20 cellular contexts compared by ENCODE assay signal in the genomic region with DNA sequence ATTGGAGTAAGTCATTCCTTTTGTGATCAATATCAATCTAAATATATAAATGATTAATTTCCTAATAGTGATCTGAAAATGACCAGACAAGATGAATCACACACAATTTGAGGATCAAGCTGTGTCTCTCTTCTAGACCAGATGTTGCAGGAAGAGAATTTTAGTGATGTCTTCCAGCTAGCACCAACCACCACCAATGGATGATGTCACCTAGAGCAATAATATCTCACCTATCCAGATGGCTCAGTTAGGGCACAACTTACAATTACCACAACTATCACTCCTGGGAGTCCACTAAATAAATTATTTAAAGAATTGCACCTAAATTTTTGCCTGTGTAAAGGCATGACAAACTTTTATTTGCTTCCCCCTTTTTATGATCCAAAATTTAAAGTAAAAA. TPM values are rescaled to one million over a fixed set of nuclear protein-coding genes. Genes with fewer than 3 reads are reported as not detected.
DNase-seq lines count a peak whose midpoint lies in the region; ATAC-seq and TF ChIP-seq lines count a peak whose summit lies in the region.
"Had no signal": no experiment of that assay in that cellular context is flagged by ENCODE, and none has a peak within 500 bp of the region (broad histone marks: within the 10 kb centered on the region; RNA-seq: fewer than 3 reads in every experiment).

No MANE protein-coding gene starts in this region.

- no peaks in the 10 kb centered on the region for H3K27me3 ChIP-seq in gastroesophageal sphincter
- H3K27me3 ChIP-seq: BLaER1 had no signal

- H3K9me3 ChIP-seq in gastroesophageal sphincter = no peaks in the 10 kb centered on the region
- H3K9me3 ChIP-seq: BLaER1, Caco-2 had no signal

- no peak overlapping the region for H3K27ac ChIP-seq in gastroesophageal sphincter
- H3K27ac ChIP-seq: 22Rv1, BLaER1, C4-2B had no signal

- H3K36me3 ChIP-seq in gastroesophageal sphincter = no peaks in the 10 kb centered on the region
- H3K36me3 ChIP-seq: BLaER1 had no signal

- no peak for TF ChIP-seq POLR2A in gastroesophageal sphincter (IDR thresholded peaks at IDR 0.05)

- no peak for TF ChIP-seq EP300 in gastroesophageal sphincter (IDR thresholded peaks at IDR 0.05)

- DNase-seq in DMS 273 (lab: John Stamatoyannopoulos, UW; ENCODE audit: unreplicated experiment) = peak; percentile 33
- DNase-seq in DMS 273 treated with DMSO at 0.1 percent for 48 hours (lab: John Stamatoyannopoulos, UW) = no peak
- DNase-seq in NCI-H2171 treated with DMSO at 0.1 percent for 48 hours (lab: John Stamatoyannopoulos, UW) = peak; percentile 38
- peak; percentile 42 for DNase-seq in SW480 (ENCODE audit: low spot score)
- DNase-seq in T1000 (lab: John Stamatoyannopoulos, UW) = no peak
- DNase-seq: Caco-2; CD4-positive, CD25-positive, alpha-beta regulatory T cell; CD8-positive, alpha-beta T cell; DMS53; DMS79 treated with DMSO at 0.1 percent for 48 hours; GF-D8; H9 had no signal

- no peak overlapping the region for H3K4me3 ChIP-seq in gastroesophageal sphincter
- H3K4me3 ChIP-seq: BLaER1, GM23338 had no signal

- no peak for ATAC-seq in gastroesophageal sphincter
- ATAC-seq: CD8-positive, alpha-beta T cell; GM23338; HCT116 had no signal

- H3K4me1 ChIP-seq in gastroesophageal sphincter = no peaks in the 10 kb centered on the region
- H3K4me1 ChIP-seq: BLaER1, Caco-2 had no signal

- no peak for TF ChIP-seq CTCF in gastroesophageal sphincter (IDR thresholded peaks at IDR 0.05)

RNA-seq across cellular contexts. Expression of gene RELN, which starts 25.2 kb away (rescaled TPM):
- 1 to 10 TPM; 2.2 to 8.6 (median 3.5) TPM for total RNA-seq in gastroesophageal sphincter
- total RNA-seq: B cell; CD4-positive, CD25-positive, alpha-beta regulatory T cell; CD8-positive, alpha-beta T cell; H4 had no signal

Comparison
In these comparisons a context has a peak if more than half of its experiments do, and no peak if none do; other contexts are left out.
1. DNase-seq: peak in DMS 273 (single experiment), NCI-H2171 treated with DMSO at 0.1 percent for 48 hours (single experiment) and SW480 (single experiment); none in DMS 273 treated with DMSO at 0.1 percent for 48 hours (single experiment) and T1000 (single experiment).